ENCODE assay signal across 8 cellular contexts in the genomic region with DNA sequence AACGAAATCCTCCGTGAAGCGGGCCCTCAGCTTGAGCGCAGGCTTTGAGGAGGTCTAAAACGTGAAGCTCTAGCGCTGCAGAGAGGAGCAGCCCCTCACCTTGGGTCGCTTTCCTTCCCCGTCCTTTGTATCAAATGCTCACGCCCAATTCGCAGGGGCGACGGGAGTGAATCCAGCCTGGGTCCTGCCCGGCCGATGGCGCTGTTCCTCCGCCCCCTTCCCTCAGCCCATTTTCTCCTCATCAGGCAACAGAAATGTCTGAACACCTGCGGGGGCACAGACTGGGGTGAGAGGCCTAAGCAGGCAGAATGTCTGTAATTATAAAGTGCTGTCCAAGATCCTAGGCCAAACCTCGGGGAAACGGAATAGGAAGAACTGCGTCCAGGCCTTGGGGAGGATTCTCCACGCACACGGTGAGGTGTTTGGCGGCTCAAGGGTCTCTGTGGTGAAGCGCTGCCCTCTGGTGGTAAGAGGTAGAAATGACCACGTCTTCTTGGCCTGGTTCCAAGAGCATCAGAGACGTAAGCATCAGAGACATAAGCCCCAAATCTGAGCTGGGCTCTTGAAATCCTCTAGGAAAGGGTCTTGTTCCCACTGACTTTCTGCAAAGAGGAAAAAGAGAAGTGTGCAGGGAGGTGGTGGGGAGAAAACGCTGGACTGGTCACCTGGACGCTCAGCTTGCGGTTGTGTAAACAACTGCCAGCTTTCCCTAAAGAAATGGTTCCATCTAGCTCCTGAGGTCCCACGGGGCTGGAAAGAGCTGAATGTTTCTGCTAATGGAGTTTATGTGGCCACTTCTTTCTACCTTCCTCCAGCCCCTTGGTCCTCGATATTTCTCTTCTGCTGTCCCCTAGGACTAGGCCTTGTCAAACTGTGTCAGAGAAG.
DNase-seq lines count a peak whose midpoint lies in the region; ATAC-seq and TF ChIP-seq lines count a peak whose summit lies in the region.

No MANE protein-coding gene starts in this region.

- TF ChIP-seq POLR2A in prostate gland (IDR thresholded peaks at IDR 0.05) = no peak
- TF ChIP-seq POLR2A in uterus (IDR thresholded peaks at IDR 0.05) = no peak

- no peaks in the 10 kb centered on the region for H4K20me1 ChIP-seq in SK-N-SH (ENCODE audit: insufficient read depth)

- no peak for TF ChIP-seq EP300 in SK-N-SH (IDR thresholded peaks at IDR 0.05; ENCODE audit: borderline replicate concordance in 1 of 2, low read depth in 1 of 2, low read length in 1 of 2)

- H3K27me3 ChIP-seq in MG63 = peaks cover 11% of the 10 kb centered on the region
- no peaks in the 10 kb centered on the region; the same call in 1 of the 2 replicates for H3K27me3 ChIP-seq in SK-N-SH (ENCODE audit: insufficient read depth)
- H3K27me3 ChIP-seq in heart right ventricle = peaks cover 0 to 31% (median 11%) of the 10 kb centered on the region in 7 donors
- H3K27me3 ChIP-seq in prostate gland (replicated peaks; ENCODE audit: insufficient read depth) = no peaks in the 10 kb centered on the region
- H3K27me3 ChIP-seq in uterus = no peaks in the 10 kb centered on the region

- H3K79me2 ChIP-seq in SK-N-SH (ENCODE audit: insufficient read depth) = no peaks in the 10 kb centered on the region

- no peaks in the 10 kb centered on the region for H3K36me3 ChIP-seq in ES-I3 (ENCODE audit: insufficient read depth, low read length)
- H3K36me3 ChIP-seq in MG63 = no peaks in the 10 kb centered on the region
- no peaks in the 10 kb centered on the region for H3K36me3 ChIP-seq in SK-N-SH (replicated peaks in 1 of 2; ENCODE audit: control insufficient read depth in 1 of 2, insufficient read depth in 2 of 2, low read length in 1 of 2)
- no peaks in the 10 kb centered on the region for H3K36me3 ChIP-seq in heart right ventricle
- H3K36me3 ChIP-seq in prostate gland = no peaks in the 10 kb centered on the region
- H3K36me3 ChIP-seq in uterus = no peaks in the 10 kb centered on the region

- no peaks in the 10 kb centered on the region for H3K9me3 ChIP-seq in ES-I3 (ENCODE audit: control insufficient read depth, insufficient read depth, low read length)
- H3K9me3 ChIP-seq in MG63 = no peaks in the 10 kb centered on the region
- H3K9me3 ChIP-seq in SK-N-SH = no peaks in the 10 kb centered on the region
- no peaks in the 10 kb centered on the region for H3K9me3 ChIP-seq in heart right ventricle
- no peaks in the 10 kb centered on the region for H3K9me3 ChIP-seq in prostate gland
- no peaks in the 10 kb centered on the region for H3K9me3 ChIP-seq in uterus

- H3K9me2 ChIP-seq in SK-N-SH = no peaks in the 10 kb centered on the region

- POLR2A ChIA-PET in SK-N-SH (lab: Yijun Ruan, JAX) = no interaction called here

- no peaks in the 10 kb centered on the region for H3K36me3 Mint-ChIP-seq in activated naive CD4-positive, alpha-beta T cell treated with anti-CD3 and anti-CD28 coated beads, Interleukin-2, amount 50 U/mL, for 72 hours

- peak; percentile 70 to 71 for ATAC-seq in activated naive CD4-positive, alpha-beta T cell treated with anti-CD3 and anti-CD28 coated beads, Interleukin-2, amount 50 U/mL, for 72 hours
- ATAC-seq in heart right ventricle = peak; percentile 43 to 72 (median 60)
- ATAC-seq in GM19395 (IDR thresholded peaks at IDR 0.05; ENCODE audit: unreplicated experiment) = no peak

- TF ChIP-seq RAD21 in SK-N-SH (IDR thresholded peaks at IDR 0.05; ENCODE audit: low read length) = peak; percentile 79

- 46% methylated on average over 29 of the region's 31 CpGs for WGBS in SK-N-SH (ENCODE audit: low lambda C conversion rate)
- 22% methylated on average over 31 of the region's 31 CpGs for WGBS in heart right ventricle, 2 donors
- 24% methylated on average over 31 of the region's 31 CpGs for WGBS in prostate gland

- intact Hi-C loops in heart right ventricle (cut with DNase I) = loop anchor here (5.0 to 10.0 kb wide), 5 partner anchors 149 to 256 kb away; no protein-coding TSS in a partner anchor
- intact Hi-C loops in prostate gland (cut with DNase I) = loop anchor here (10.0 kb wide), 1 partner anchor 226 kb away; no protein-coding TSS in a partner anchor
- intact Hi-C loops in uterus (cut with DNase I; ENCODE audit: low total_unique reads) = no loop called here

- H2AFZ ChIP-seq in SK-N-SH (ENCODE audit: low read depth) = peak overlapping the region; percentile 36; the same call in 1 of the 2 replicates

- H3K27ac ChIP-seq in SK-N-SH (ENCODE audit: low read depth in 2 of 2, low read length in 1 of 2) (no peak overlapping the region), heart right ventricle (no peak overlapping the region), prostate gland (no peak overlapping the region), uterus (no peak overlapping the region)

- CTCF ChIA-PET in SK-N-SH (lab: Yijun Ruan, JAX) = interaction anchor here (0.6 to 15.7 kb wide), 49 partner anchors 8 to 343 kb away, joined by 3 to 280 read pairs (median 4); partner anchors contain the start of gene KCNA2

- H3K4me2 ChIP-seq in SK-N-SH = no peak overlapping the region

- no peak overlapping the region for H3K27ac Mint-ChIP-seq in activated naive CD4-positive, alpha-beta T cell treated with anti-CD3 and anti-CD28 coated beads, Interleukin-2, amount 50 U/mL, for 72 hours

- no peaks in the 10 kb centered on the region for H3K4me1 ChIP-seq in ES-I3 (ENCODE audit: insufficient read depth, low read length)
- H3K4me1 ChIP-seq in SK-N-SH (ENCODE audit: control insufficient read depth in 1 of 2, insufficient read depth in 2 of 2, low read depth in 1 of 2, low read length in 1 of 2) = no peaks in the 10 kb centered on the region; a peak in 1 of 4 replicates
- peaks cover 0 to 35% (median 3%) of the 10 kb centered on the region in 9 donors for H3K4me1 ChIP-seq in heart right ventricle
- H3K4me1 ChIP-seq in prostate gland (replicated peaks) = no peaks in the 10 kb centered on the region
- H3K4me1 ChIP-seq in uterus = no peaks in the 10 kb centered on the region

- no peak overlapping the region for H3K4me3 ChIP-seq in MG63
- no peak overlapping the region; a peak in 1 of 4 replicates for H3K4me3 ChIP-seq in SK-N-SH (ENCODE audit: low read depth in 2 of 2, low read length in 1 of 2)
- H3K4me3 ChIP-seq in heart right ventricle = no peak overlapping the region
- H3K4me3 ChIP-seq in prostate gland = no peak overlapping the region
- H3K4me3 ChIP-seq in uterus = no peak overlapping the region

- H3K9ac ChIP-seq in ES-I3 (ENCODE audit: low read depth, low read length) (peak overlapping the region; percentile 44; the same call in 1 of the 2 replicates), SK-N-SH (no peak overlapping the region)

- TF ChIP-seq CTCF in SK-N-SH (IDR thresholded peaks at IDR 0.05) (peak; percentile 75), heart right ventricle (IDR thresholded peaks at IDR 0.05) (peak; percentile 72 to 93 (median 88)), prostate gland (IDR thresholded peaks at IDR 0.05) (peak; percentile 34 to 75 (median 70)), uterus (IDR thresholded peaks at IDR 0.05) (peak; percentile 50 to 67 (median 57))

- no peaks in the 10 kb centered on the region for H3F3A ChIP-seq in SK-N-SH (replicated peaks; ENCODE audit: insufficient read depth)

- peak; percentile 38 for DNase-seq in MG63
- DNase-seq in SK-N-SH = peak; percentile 69
- peak; percentile 73 to 84 for DNase-seq in activated naive CD4-positive, alpha-beta T cell treated with anti-CD3 and anti-CD28 coated beads, Interleukin-2, amount 50 U/mL, for 72 hours (ENCODE audit: low spot score in 2 of 2)
- DNase-seq in heart right ventricle = peak; percentile 38 to 54
- peak; percentile 57 for DNase-seq in prostate gland (ENCODE audit: low spot score)
- peak; percentile 43 to 50 for DNase-seq in uterus

- peaks cover 0 to 3% of the 10 kb centered on the region in 2 donors for H3K9me3 Mint-ChIP-seq in activated naive CD4-positive, alpha-beta T cell treated with anti-CD3 and anti-CD28 coated beads, Interleukin-2, amount 50 U/mL, for 72 hours

TF ChIP-seq in SK-N-SH, 30 proteins besides CTCF, POLR2A, EP300 and RAD21 (continues in another document):
- TF ChIP-seq GATA2 (CRISPR knock-in tag; IDR thresholded peaks at IDR 0.05) = no peak
- TF ChIP-seq FOSL2 (IDR thresholded peaks at IDR 0.05; ENCODE audit: borderline replicate concordance, low read depth) = no peak
- TF ChIP-seq NFIC (IDR thresholded peaks at IDR 0.05; ENCODE audit: borderline replicate concordance) = peak; percentile 91
- no peak for TF ChIP-seq TAF1 (IDR thresholded peaks at IDR 0.05; ENCODE audit: borderline replicate concordance, low read depth, low read length)
- TF ChIP-seq TEAD4 (IDR thresholded peaks at IDR 0.05; ENCODE audit: borderline replicate concordance, insufficient read depth) = no peak
- no peak for TF ChIP-seq MAX (IDR thresholded peaks at IDR 0.05; ENCODE audit: low read depth)
- no peak for TF ChIP-seq SIN3A (IDR thresholded peaks at IDR 0.05; ENCODE audit: borderline replicate concordance, low read depth, low read length)
- TF ChIP-seq FOXM1 (IDR thresholded peaks at IDR 0.05; ENCODE audit: low read depth) = no peak
- peak; percentile 44; the same call in 1 of the 2 replicates for TF ChIP-seq SMC3 (IDR thresholded peaks at IDR 0.05; ENCODE audit: low read depth, low read length)
